In genomic region chr14:78324353-78324752, GRCh38 we compare ENCODE assay signal across 32 cellular contexts.
"Had no signal": no experiment of that assay in that cellular context is flagged by ENCODE, and none has a peak within 500 bp of the region (broad histone marks: within the 10 kb centered on the region; RNA-seq: fewer than 3 reads in every experiment).

No MANE protein-coding gene starts in this region.

- H3K9me3 ChIP-seq: ascending aorta, breast epithelium, esophagus muscularis mucosa, gastroesophageal sphincter had no signal

- H3K36me3 ChIP-seq: ascending aorta, breast epithelium, esophagus muscularis mucosa, gastroesophageal sphincter, heart right ventricle, WERI-Rb-1 had no signal

- ATAC-seq: activated CD4-positive, CD25-positive, alpha-beta regulatory T cell treated with anti-CD3 and anti-CD28 coated beads, Interleukin-2, amount 50 U/mL, for 24 hours; activated CD8-positive, alpha-beta T cell treated with anti-CD3 and anti-CD28 coated beads for 36 hours; activated naive CD4-positive, alpha-beta T cell treated with anti-CD3 and anti-CD28 coated beads, Interleukin-2, amount 50 U/mL, for 72 hours; gastroesophageal sphincter; heart right ventricle; T-helper 17 cell had no signal

- H3K4me3 Mint-ChIP-seq: activated B cell treated with CpG ODN at 0.5 μM for 24 hours; activated CD8-positive, alpha-beta T cell treated with anti-CD3 and anti-CD28 coated beads for 36 hours; activated naive CD4-positive, alpha-beta T cell treated with anti-CD3 and anti-CD28 coated beads, Interleukin-2, amount 10 ng/mL, durations not matched to agents 7 days and 5 days; activated naive CD8-positive, alpha-beta T cell treated with anti-CD3 and anti-CD28 coated beads, Interleukin-2, amount 10 ng/mL, durations not matched to agents 7 days and 5 days; brain; central memory CD8-positive, alpha-beta T cell; dendritic cell treated with granulocyte-macrophage colony-stimulating factor and Interleukin-4, amounts not matched to agents 40 ng/mL and 50 ng/mL, for 4 days; endodermal cell; T-helper 17 cell; T-helper 2 cell treated with Interferon-gamma antibody and Interleukin-4, amounts not matched to agents 5 μg/mL and 100 μg/mL, for 36 hours had no signal

- H3K79me2 ChIP-seq: hepatocyte had no signal

- H3K4me3 ChIP-seq: ascending aorta, breast epithelium, coronary artery, dorsolateral prefrontal cortex, esophagus muscularis mucosa, gastroesophageal sphincter, heart right ventricle, hepatocyte had no signal

- DNase-seq: activated B cell treated with CpG ODN at 0.5 μM for 24 hours; activated CD4-positive, alpha-beta T cell treated with anti-CD3 and anti-CD28 coated beads for 48 hours; activated CD4-positive, alpha-beta T cell treated with anti-CD3 and anti-CD28 coated beads, Interleukin-2, amount 50 U/mL, for 1 hour; activated CD4-positive, alpha-beta T cell treated with anti-CD3 and anti-CD28 coated beads, Interleukin-2, amount 50 U/mL, for 48 hours; activated CD8-positive, alpha-beta memory T cell treated with anti-CD3 and anti-CD28 coated beads for 24 hours; activated CD8-positive, alpha-beta T cell treated with anti-CD3 and anti-CD28 coated beads for 36 hours; activated gamma-delta T cell; activated naive CD4-positive, alpha-beta T cell; activated naive CD4-positive, alpha-beta T cell treated with anti-CD3 and anti-CD28 coated beads, Interleukin-2, amount 10 ng/mL, durations not matched to agents 7 days and 5 days; activated naive CD8-positive, alpha-beta T cell treated with anti-CD3 and anti-CD28 coated beads, Interleukin-2, amount 10 ng/mL, durations not matched to agents 7 days and 5 days; activated T-cell treated with anti-CD3 and anti-CD28 coated beads, Interleukin-2, amount 50 U/mL, for 48 hours; dorsolateral prefrontal cortex; effector memory CD4-positive, alpha-beta T cell; endodermal cell; erythroblast; foreskin melanocyte; heart right ventricle; T-helper 17 cell; T1000; WERI-Rb-1 had no signal

- H3K36me3 Mint-ChIP-seq: activated naive CD4-positive, alpha-beta T cell treated with anti-CD3 and anti-CD28 coated beads, Interleukin-2, amount 10 ng/mL, durations not matched to agents 7 days and 5 days; activated naive CD8-positive, alpha-beta T cell treated with anti-CD3 and anti-CD28 coated beads, Interleukin-2, amount 10 ng/mL, durations not matched to agents 7 days and 5 days had no signal

- H3K4me2 ChIP-seq: hepatocyte had no signal

- H3K4me1 ChIP-seq: ascending aorta, breast epithelium, esophagus muscularis mucosa, gastroesophageal sphincter, heart right ventricle had no signal

- H3K27ac Mint-ChIP-seq: activated B cell treated with CpG ODN at 0.5 μM for 24 hours; activated CD8-positive, alpha-beta T cell treated with anti-CD3 and anti-CD28 coated beads for 36 hours; activated naive CD4-positive, alpha-beta T cell treated with anti-CD3 and anti-CD28 coated beads, Interleukin-2, amount 10 ng/mL, durations not matched to agents 7 days and 5 days; activated naive CD4-positive, alpha-beta T cell treated with anti-CD3 and anti-CD28 coated beads, Interleukin-2, amount 50 U/mL, for 72 hours; activated naive CD8-positive, alpha-beta T cell treated with anti-CD3 and anti-CD28 coated beads, Interleukin-2, amount 10 ng/mL, durations not matched to agents 7 days and 5 days; dendritic cell treated with granulocyte-macrophage colony-stimulating factor and Interleukin-4, amounts not matched to agents 40 ng/mL and 50 ng/mL, for 4 days; endodermal cell; T-helper 17 cell; T-helper 2 cell treated with Interferon-gamma antibody and Interleukin-4, amounts not matched to agents 5 μg/mL and 100 μg/mL, for 36 hours had no signal

- H3K4me1 Mint-ChIP-seq: activated B cell treated with CpG ODN at 0.5 μM for 24 hours; activated naive CD4-positive, alpha-beta T cell treated with anti-CD3 and anti-CD28 coated beads, Interleukin-2, amount 10 ng/mL, durations not matched to agents 7 days and 5 days; activated naive CD8-positive, alpha-beta T cell treated with anti-CD3 and anti-CD28 coated beads, Interleukin-2, amount 10 ng/mL, durations not matched to agents 7 days and 5 days; central memory CD8-positive, alpha-beta T cell; T-helper 17 cell had no signal

- H3K27me3 Mint-ChIP-seq: activated naive CD4-positive, alpha-beta T cell treated with anti-CD3 and anti-CD28 coated beads, Interleukin-2, amount 10 ng/mL, durations not matched to agents 7 days and 5 days had no signal

- H3K9me3 Mint-ChIP-seq: activated B cell treated with CpG ODN at 0.5 μM for 24 hours; activated CD8-positive, alpha-beta T cell treated with anti-CD3 and anti-CD28 coated beads for 36 hours; activated naive CD4-positive, alpha-beta T cell treated with anti-CD3 and anti-CD28 coated beads, Interleukin-2, amount 10 ng/mL, durations not matched to agents 7 days and 5 days; activated naive CD8-positive, alpha-beta T cell treated with anti-CD3 and anti-CD28 coated beads, Interleukin-2, amount 10 ng/mL, durations not matched to agents 7 days and 5 days; dendritic cell treated with granulocyte-macrophage colony-stimulating factor and Interleukin-4, amounts not matched to agents 40 ng/mL and 50 ng/mL, for 4 days; endodermal cell; T-helper 2 cell treated with Interferon-gamma antibody and Interleukin-4, amounts not matched to agents 5 μg/mL and 100 μg/mL, for 36 hours had no signal

- H2AFZ ChIP-seq: hepatocyte had no signal

- H3K27ac ChIP-seq: ascending aorta, breast epithelium, coronary artery, dorsolateral prefrontal cortex, esophagus muscularis mucosa, gastroesophageal sphincter, heart right ventricle, hepatocyte had no signal

- H3K27me3 ChIP-seq: ascending aorta, breast epithelium, dorsolateral prefrontal cortex had no signal
